Comparison of ENCODE assay signal across 20 cellular contexts in the genomic region with DNA sequence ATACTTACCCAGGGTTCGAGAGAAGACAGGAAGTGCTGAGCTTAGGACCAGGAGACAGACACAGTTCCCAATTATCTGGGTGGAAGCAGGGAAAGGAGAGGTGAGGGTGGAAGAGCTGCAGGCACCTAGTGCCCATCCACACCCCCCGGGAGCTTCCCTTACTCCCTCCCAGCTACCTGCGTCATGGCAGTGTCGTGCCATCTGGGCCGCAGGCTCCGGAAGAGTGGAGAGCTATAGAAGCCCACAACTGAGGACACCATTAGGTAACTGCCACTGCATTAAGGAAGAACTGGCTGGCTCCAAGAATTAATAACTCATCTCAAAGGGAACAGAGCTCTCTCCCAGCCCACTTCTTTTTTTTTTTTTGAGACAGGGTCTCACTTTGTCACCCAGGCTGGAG. TPM values are rescaled to one million over a fixed set of nuclear protein-coding genes. Genes with fewer than 3 reads are reported as not detected.
A peak's percentile ranks its signal among the peaks of the same experiment; 100 is the strongest.
DNase-seq lines count a peak whose midpoint lies in the region; ATAC-seq and TF ChIP-seq lines count a peak whose summit lies in the region.
"Had no signal": no experiment of that assay in that cellular context is flagged by ENCODE, and none has a peak within 500 bp of the region (broad histone marks: within the 10 kb centered on the region; RNA-seq: fewer than 3 reads in every experiment).

No MANE protein-coding gene starts in this region.

- no peaks in the 10 kb centered on the region for H3K9me3 ChIP-seq in HEK293 (ENCODE audit: control insufficient read depth, insufficient read depth, low read depth, low read length)
- H3K9me3 ChIP-seq in neuronal stem cell (replicated peaks in 1 of 2; ENCODE audit: control insufficient read depth in 2 of 2, insufficient read depth in 1 of 2, low read depth in 1 of 2, low read length in 2 of 2), result no peaks in the 10 kb centered on the region
- H3K9me3 ChIP-seq in right atrium auricular region, result no peaks in the 10 kb centered on the region
- H3K9me3 ChIP-seq: A549; BLaER1 treated with 17β-estradiol and CSF1 and Interleukin-3, amounts not matched to agents 10 nM and 100 nM; Caco-2 had no signal

- H3K14ac ChIP-seq in neuronal stem cell (ENCODE audit: low read length), result no peak overlapping the region

- H3K27me3 Mint-ChIP-seq in nephron progenitor cell (ENCODE audit: low read depth, poor library complexity), result peaks cover 13% of the 10 kb centered on the region

- no peak overlapping the region for H2BK120ac ChIP-seq in neuronal stem cell (ENCODE audit: low read depth, low read length)

- no peak overlapping the region for H3K23ac ChIP-seq in neuronal stem cell (ENCODE audit: low read depth, low read length, poor library complexity)

- H2BK5ac ChIP-seq in neuronal stem cell (ENCODE audit: low read length), result no peak overlapping the region

- WGBS in neuronal stem cell (ENCODE audit: extremely low coverage in 2 of 2, insufficient read length in 2 of 2, insufficient replicate concordance in 1 of 2), 2 donors, result no CpG with 5 or more reads among the region's 6 CpGs

- H3K9ac ChIP-seq in neuronal stem cell (ENCODE audit: low read depth, low read length, poor library complexity), result peak overlapping the region; percentile 53

- no peak for DNase-seq in nephron progenitor cell
- no peak for DNase-seq in neuronal stem cell (ENCODE audit: low spot score)
- no peak for DNase-seq in right atrium auricular region (ENCODE audit: low spot score)
- DNase-seq in stimulated activated naive CD4-positive, alpha-beta T cell treated with Interleukin-2 at 50 U/mL for 16 hours (lab: John Stamatoyannopoulos, UW), result no peak
- DNase-seq: AML-193; Caco-2; Calu3; CD4-positive, alpha-beta T cell; CD8-positive, alpha-beta T cell; DMS79 treated with DMSO at 0.1 percent for 48 hours; GF-D8 had no signal

- H3K9me3 Mint-ChIP-seq in nephron progenitor cell, result no peaks in the 10 kb centered on the region
- H3K9me3 Mint-ChIP-seq: CD4-positive, alpha-beta T cell; CD8-positive, alpha-beta T cell had no signal

- H3K79me1 ChIP-seq in neuronal stem cell (ENCODE audit: low read depth, low read length), result no peaks in the 10 kb centered on the region

- H3K27ac ChIP-seq in HEK293 (ENCODE audit: extremely low read depth, low read depth, low read length), result no peak overlapping the region
- H3K27ac ChIP-seq in neuronal stem cell (replicated peaks; ENCODE audit: low read length), result no peak overlapping the region
- H3K27ac ChIP-seq in right atrium auricular region, result no peak overlapping the region
- H3K27ac ChIP-seq: 22Rv1; A549; BLaER1 treated with 17β-estradiol and CSF1 and Interleukin-3, amounts not matched to agents 10 nM and 100 nM; C4-2B had no signal

- no peak overlapping the region for H4K91ac ChIP-seq in neuronal stem cell (ENCODE audit: low read depth, low read length, poor library complexity)

- H2BK12ac ChIP-seq in neuronal stem cell (ENCODE audit: low read length), result no peak overlapping the region

- H3K4me1 Mint-ChIP-seq in nephron progenitor cell, result peaks cover 2% of the 10 kb centered on the region

- no peak overlapping the region for H4K8ac ChIP-seq in neuronal stem cell (ENCODE audit: low read depth, low read length)

- POLR2A ChIA-PET in HEK293 (lab: Yijun Ruan, JAX), result interaction anchor here (1.2 to 3.1 kb wide), 3 partner anchors 10 to 30 kb away, joined by 3 to 16 read pairs (median 16); partner anchors contain the start of genes LMBR1L and TUBA1B

- H2BK15ac ChIP-seq in neuronal stem cell (ENCODE audit: low read length), result no peak overlapping the region

- no peak for ATAC-seq in GM21528 (IDR thresholded peaks at IDR 0.05; ENCODE audit: low FRiP score, unreplicated experiment)
- ATAC-seq: A549; CD8-positive, alpha-beta T cell had no signal

- H3K27me3 ChIP-seq in neuronal stem cell (ENCODE audit: control insufficient read depth in 3 of 3, insufficient read depth in 3 of 3, low read depth in 1 of 3, low read length in 3 of 3), result no peaks in the 10 kb centered on the region
- no peaks in the 10 kb centered on the region for H3K27me3 ChIP-seq in right atrium auricular region

- TF ChIP-seq CTCF in HEK293 (tag by site-specific recombination; IDR thresholded peaks at IDR 0.05) (no peak), nephron progenitor cell (IDR thresholded peaks at IDR 0.05) (no peak), right atrium auricular region (IDR thresholded peaks at IDR 0.05) (no peak)

- H3K36me3 ChIP-seq in HEK293 (ENCODE audit: control insufficient read depth in 2 of 2, insufficient read depth in 1 of 2, low read length in 2 of 2), result peaks cover 14 to 95% of the 10 kb centered on the region in 2 experiments; a peak in 2 of 3 replicates
- peaks cover 44 to 99% of the 10 kb centered on the region in 2 donors for H3K36me3 ChIP-seq in neuronal stem cell (replicated peaks in 1 of 2; ENCODE audit: control insufficient read depth in 2 of 2, insufficient read depth in 2 of 2, low read length in 2 of 2)
- peaks cover 87% of the 10 kb centered on the region for H3K36me3 ChIP-seq in right atrium auricular region

- CTCF ChIA-PET in HEK293 (lab: Yijun Ruan, JAX), result interaction anchor here (0.6 to 7.5 kb wide), 10 partner anchors 8 to 252 kb away, joined by 3 to 118 read pairs (median 9); partner anchors contain the start of genes LMBR1L, RHEBL1 and TUBA1B

- H3K27ac Mint-ChIP-seq in nephron progenitor cell, result peak overlapping the region; percentile 54
- H3K27ac Mint-ChIP-seq: B cell; CD4-positive, alpha-beta T cell; CD8-positive, alpha-beta T cell had no signal

- H2AFZ ChIP-seq in neuronal stem cell (ENCODE audit: low read length), result no peak overlapping the region

- H3K4ac ChIP-seq in neuronal stem cell (ENCODE audit: low read length), result no peak overlapping the region

- no peak overlapping the region for H3K18ac ChIP-seq in neuronal stem cell (ENCODE audit: low read length)

- peaks cover 70% of the 10 kb centered on the region for H3K36me3 Mint-ChIP-seq in nephron progenitor cell (ENCODE audit: low read depth)

- no peak overlapping the region for H2AK5ac ChIP-seq in neuronal stem cell (ENCODE audit: low read depth, low read length)

- no peak overlapping the region for H3K4me2 ChIP-seq in neuronal stem cell (ENCODE audit: insufficient read depth, low read length, poor library complexity, severe bottlenecking)
- H3K4me2 ChIP-seq: A549 had no signal

- no peak overlapping the region for H3K4me3 Mint-ChIP-seq in nephron progenitor cell
- H3K4me3 Mint-ChIP-seq: B cell; CD4-positive, alpha-beta T cell; CD8-positive, alpha-beta T cell had no signal

- no peak overlapping the region for H3K4me3 ChIP-seq in HEK293 (ENCODE audit: low read depth, low read length)
- H3K4me3 ChIP-seq in neuronal stem cell (ENCODE audit: low read length in 2 of 2), result no peak overlapping the region
- H3K4me3 ChIP-seq in right atrium auricular region, result no peak overlapping the region
- H3K4me3 ChIP-seq: A549; BLaER1 treated with 17β-estradiol and CSF1 and Interleukin-3, amounts not matched to agents 10 nM and 100 nM had no signal

- H3K4me1 ChIP-seq in HEK293 (ENCODE audit: control insufficient read depth, insufficient read depth, low read length) (no peaks in the 10 kb centered on the region), neuronal stem cell (ENCODE audit: control insufficient read depth in 2 of 2, insufficient read depth in 1 of 2, low read depth in 1 of 2, low read length in 2 of 2) (no peaks in the 10 kb centered on the region), right atrium auricular region (peaks cover 0 to 16% of the 10 kb centered on the region in 2 donors)
- H3K4me1 ChIP-seq: A549, Caco-2 had no signal

TF ChIP-seq in HEK293, 187 proteins besides CTCF, POLR2A, EP300 and RAD21:
- TF ChIP-seq ZNF600 (tag by site-specific recombination; IDR thresholded peaks at IDR 0.05) (peak; percentile 53; the same call in 1 of the 2 replicates), ZNF274 (IDR thresholded peaks at IDR 0.05; ENCODE audit: low read length) (no peak), ZNF274 (tag by site-specific recombination; IDR thresholded peaks at IDR 0.05; ENCODE audit: borderline replicate concordance) (no peak)
TF ChIP-seq in HEK293: peak in this region for 1.

RNA-seq across cellular contexts. Expression of gene DHH, which starts 5.8 kb away (rescaled TPM):
- 0.14 TPM for polyA plus RNA-seq in neuronal stem cell (2013, experiment 1 of 2)
- polyA plus RNA-seq in neuronal stem cell (2013, experiment 2 of 2), result 0.12 TPM
- under 1 TPM; 0.35 to 0.56 TPM for total RNA-seq in right atrium auricular region
- total RNA-seq: A172, Calu3 had no signal
- polyA plus RNA-seq: A549, BJ had no signal

RNA-seq across cellular contexts. Expression of gene LMBR1L, which starts 10.3 kb away (rescaled TPM):
- 46.3 TPM for polyA plus RNA-seq in neuronal stem cell (2013, experiment 1 of 2)
- polyA plus RNA-seq in neuronal stem cell (2013, experiment 2 of 2), result 47.9 TPM
- total RNA-seq in right atrium auricular region, result 10 to 100 TPM; 14.6 to 19.2 TPM

RNA-seq across cellular contexts. Expression of gene RHEBL1, which starts 30.6 kb away (rescaled TPM):
- 4.0 TPM for polyA plus RNA-seq in neuronal stem cell (2013, experiment 1 of 2)
- polyA plus RNA-seq in neuronal stem cell (2013, experiment 2 of 2), result 4.1 TPM
- total RNA-seq in right atrium auricular region, result under 1 TPM in 1 of 2 donors, not detected in 1; 0.35 TPM

RNA-seq across cellular contexts. Expression of gene TUBA1B, which starts 30.8 kb away (rescaled TPM):
- polyA plus RNA-seq in neuronal stem cell (2013, experiment 1 of 2), result 3,086 TPM
- polyA plus RNA-seq in neuronal stem cell (2013, experiment 2 of 2), result 3,054 TPM
- 100 to 1,000 TPM; 348 to 654 TPM for total RNA-seq in right atrium auricular region

RNA-seq across cellular contexts. Expression of gene KMT2D, which starts 39.8 kb away (rescaled TPM):
- 10.4 TPM for polyA plus RNA-seq in neuronal stem cell (2013, experiment 1 of 2)
- polyA plus RNA-seq in neuronal stem cell (2013, experiment 2 of 2), result 10.8 TPM
- total RNA-seq in right atrium auricular region, result 10 to 100 TPM; 39.9 to 49.1 TPM
